2 cellular contexts compared by ENCODE assay signal in the genomic region with DNA sequence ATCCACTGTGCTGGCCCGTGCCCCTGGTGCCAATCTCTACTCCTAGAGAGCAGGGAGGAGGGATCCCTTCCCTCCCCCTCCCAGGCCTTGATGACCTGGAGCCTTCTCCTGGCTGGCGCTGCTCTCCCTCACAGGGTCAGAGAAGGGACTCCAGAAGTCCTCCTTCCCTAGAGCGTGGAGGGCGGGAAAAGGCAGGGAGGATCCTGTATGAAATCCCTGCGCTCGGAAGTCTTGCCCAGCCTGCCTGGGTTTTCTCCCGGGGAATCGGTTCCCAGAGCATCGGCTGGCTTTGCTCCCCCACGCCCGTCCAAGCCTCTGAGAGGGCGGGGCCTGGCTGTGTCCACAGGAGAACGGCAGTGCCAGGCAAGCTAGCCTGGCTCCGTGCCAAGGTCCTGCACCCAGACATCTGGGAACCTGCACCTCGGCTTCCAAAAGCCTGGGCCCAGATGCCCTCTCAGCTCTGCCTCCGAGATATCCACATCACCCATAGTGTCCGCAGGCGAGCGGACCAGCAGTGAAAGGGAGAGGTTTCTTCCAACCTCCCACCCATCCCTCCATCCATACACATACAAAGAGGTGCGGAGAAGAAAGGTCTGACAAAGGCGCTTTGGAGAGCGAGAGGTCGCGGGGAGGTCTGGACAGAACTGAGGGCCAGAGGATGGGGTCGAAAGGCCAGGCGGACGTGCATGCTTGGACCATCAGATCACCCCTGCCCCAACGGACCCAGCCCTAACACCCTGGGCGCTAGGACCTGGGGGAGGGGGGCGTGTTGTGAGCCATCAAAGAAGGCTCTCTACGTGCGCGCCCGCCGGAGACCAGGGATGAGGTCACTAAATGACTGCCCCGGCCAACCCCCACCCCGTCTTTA.
TF ChIP-seq lines count a peak whose summit lies in the region.

No MANE protein-coding gene starts in this region.

TF ChIP-seq in HEK293, 187 proteins besides CTCF, POLR2A, EP300 and RAD21 (continued from another document and continues in another):
- TF ChIP-seq, protein P1, sequence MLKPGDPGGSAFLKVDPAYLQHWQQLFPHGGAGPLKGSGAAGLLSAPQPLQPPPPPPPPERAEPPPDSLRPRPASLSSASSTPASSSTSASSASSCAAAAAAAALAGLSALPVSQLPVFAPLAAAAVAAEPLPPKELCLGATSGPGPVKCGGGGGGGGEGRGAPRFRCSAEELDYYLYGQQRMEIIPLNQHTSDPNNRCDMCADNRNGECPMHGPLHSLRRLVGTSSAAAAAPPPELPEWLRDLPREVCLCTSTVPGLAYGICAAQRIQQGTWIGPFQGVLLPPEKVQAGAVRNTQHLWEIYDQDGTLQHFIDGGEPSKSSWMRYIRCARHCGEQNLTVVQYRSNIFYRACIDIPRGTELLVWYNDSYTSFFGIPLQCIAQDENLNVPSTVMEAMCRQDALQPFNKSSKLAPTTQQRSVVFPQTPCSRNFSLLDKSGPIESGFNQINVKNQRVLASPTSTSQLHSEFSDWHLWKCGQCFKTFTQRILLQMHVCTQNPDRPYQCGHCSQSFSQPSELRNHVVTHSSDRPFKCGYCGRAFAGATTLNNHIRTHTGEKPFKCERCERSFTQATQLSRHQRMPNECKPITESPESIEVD (tag by site-specific recombination; IDR thresholded peaks at IDR 0.05) = no peak
- TF ChIP-seq SP7 (tag by site-specific recombination; IDR thresholded peaks at IDR 0.05) = peak; percentile 66
- TF ChIP-seq, protein P2, sequence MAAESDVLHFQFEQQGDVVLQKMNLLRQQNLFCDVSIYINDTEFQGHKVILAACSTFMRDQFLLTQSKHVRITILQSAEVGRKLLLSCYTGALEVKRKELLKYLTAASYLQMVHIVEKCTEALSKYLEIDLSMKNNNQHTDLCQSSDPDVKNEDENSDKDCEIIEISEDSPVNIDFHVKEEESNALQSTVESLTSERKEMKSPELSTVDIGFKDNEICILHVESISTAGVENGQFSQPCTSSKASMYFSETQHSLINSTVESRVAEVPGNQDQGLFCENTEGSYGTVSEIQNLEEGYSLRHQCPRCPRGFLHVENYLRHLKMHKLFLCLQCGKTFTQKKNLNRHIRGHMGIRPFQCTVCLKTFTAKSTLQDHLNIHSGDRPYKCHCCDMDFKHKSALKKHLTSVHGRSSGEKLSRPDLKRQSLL (tag by site-specific recombination; IDR thresholded peaks at IDR 0.05) = peak; percentile 63; the same call in 1 of the 2 replicates
- TF ChIP-seq SP3 (tag by site-specific recombination; IDR thresholded peaks at IDR 0.05) = peak; percentile 77
- TF ChIP-seq PRDM1 (tag by site-specific recombination; IDR thresholded peaks at IDR 0.05) = peak; percentile 43; the same call in 1 of the 2 replicates
- TF ChIP-seq ZNF600 (tag by site-specific recombination; IDR thresholded peaks at IDR 0.05) = peak; percentile 88
- TF ChIP-seq KLF7 (tag by site-specific recombination; IDR thresholded peaks at IDR 0.05; ENCODE audit: borderline replicate concordance) = peak; percentile 92
- no peak for TF ChIP-seq ZNF274 (IDR thresholded peaks at IDR 0.05; ENCODE audit: low read length)
- TF ChIP-seq ZNF274 (tag by site-specific recombination; IDR thresholded peaks at IDR 0.05; ENCODE audit: borderline replicate concordance) = no peak
- TF ChIP-seq ZBTB8A (tag by site-specific recombination; IDR thresholded peaks at IDR 0.05) = peak; percentile 59
- no peak for TF ChIP-seq ZNF248 (tag by site-specific recombination; IDR thresholded peaks at IDR 0.05)
- no peak for TF ChIP-seq ZNF571 (tag by site-specific recombination; IDR thresholded peaks at IDR 0.05)
- TF ChIP-seq, protein P3, sequence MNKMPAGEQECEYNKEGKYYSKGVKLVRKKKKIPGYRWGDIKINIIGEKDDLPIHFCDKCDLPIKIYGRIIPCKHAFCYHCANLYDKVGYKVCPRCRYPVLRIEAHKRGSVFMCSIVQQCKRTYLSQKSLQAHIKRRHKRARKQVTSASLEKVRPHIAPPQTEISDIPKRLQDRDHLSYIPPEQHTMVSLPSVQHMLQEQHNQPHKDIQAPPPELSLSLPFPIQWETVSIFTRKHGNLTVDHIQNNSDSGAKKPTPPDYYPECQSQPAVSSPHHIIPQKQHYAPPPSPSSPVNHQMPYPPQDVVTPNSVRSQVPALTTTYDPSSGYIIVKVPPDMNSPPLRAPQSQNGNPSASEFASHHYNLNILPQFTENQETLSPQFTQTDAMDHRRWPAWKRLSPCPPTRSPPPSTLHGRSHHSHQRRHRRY (tag by site-specific recombination; IDR thresholded peaks at IDR 0.05) = no peak
- TF ChIP-seq GLI2 (tag by site-specific recombination; IDR thresholded peaks at IDR 0.05; ENCODE audit: borderline replicate concordance, low read depth) = no peak
- 0 out of 2 replicates have a peak, but pooled peaks have one; percentile 15 for TF ChIP-seq YY2 (tag by site-specific recombination; IDR thresholded peaks at IDR 0.05)
- TF ChIP-seq, protein P4, sequence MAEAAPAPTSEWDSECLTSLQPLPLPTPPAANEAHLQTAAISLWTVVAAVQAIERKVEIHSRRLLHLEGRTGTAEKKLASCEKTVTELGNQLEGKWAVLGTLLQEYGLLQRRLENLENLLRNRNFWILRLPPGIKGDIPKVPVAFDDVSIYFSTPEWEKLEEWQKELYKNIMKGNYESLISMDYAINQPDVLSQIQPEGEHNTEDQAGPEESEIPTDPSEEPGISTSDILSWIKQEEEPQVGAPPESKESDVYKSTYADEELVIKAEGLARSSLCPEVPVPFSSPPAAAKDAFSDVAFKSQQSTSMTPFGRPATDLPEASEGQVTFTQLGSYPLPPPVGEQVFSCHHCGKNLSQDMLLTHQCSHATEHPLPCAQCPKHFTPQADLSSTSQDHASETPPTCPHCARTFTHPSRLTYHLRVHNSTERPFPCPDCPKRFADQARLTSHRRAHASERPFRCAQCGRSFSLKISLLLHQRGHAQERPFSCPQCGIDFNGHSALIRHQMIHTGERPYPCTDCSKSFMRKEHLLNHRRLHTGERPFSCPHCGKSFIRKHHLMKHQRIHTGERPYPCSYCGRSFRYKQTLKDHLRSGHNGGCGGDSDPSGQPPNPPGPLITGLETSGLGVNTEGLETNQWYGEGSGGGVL (tag by site-specific recombination; IDR thresholded peaks at IDR 0.05) = peak; percentile 72
- TF ChIP-seq, protein P5, sequence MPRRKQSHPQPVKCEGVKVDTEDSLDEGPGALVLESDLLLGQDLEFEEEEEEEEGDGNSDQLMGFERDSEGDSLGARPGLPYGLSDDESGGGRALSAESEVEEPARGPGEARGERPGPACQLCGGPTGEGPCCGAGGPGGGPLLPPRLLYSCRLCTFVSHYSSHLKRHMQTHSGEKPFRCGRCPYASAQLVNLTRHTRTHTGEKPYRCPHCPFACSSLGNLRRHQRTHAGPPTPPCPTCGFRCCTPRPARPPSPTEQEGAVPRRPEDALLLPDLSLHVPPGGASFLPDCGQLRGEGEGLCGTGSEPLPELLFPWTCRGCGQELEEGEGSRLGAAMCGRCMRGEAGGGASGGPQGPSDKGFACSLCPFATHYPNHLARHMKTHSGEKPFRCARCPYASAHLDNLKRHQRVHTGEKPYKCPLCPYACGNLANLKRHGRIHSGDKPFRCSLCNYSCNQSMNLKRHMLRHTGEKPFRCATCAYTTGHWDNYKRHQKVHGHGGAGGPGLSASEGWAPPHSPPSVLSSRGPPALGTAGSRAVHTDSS (tag by site-specific recombination; IDR thresholded peaks at IDR 0.05) = no peak
- no peak for TF ChIP-seq ZNF140 (tag by site-specific recombination; IDR thresholded peaks at IDR 0.05)
- TF ChIP-seq MYNN (tag by site-specific recombination; IDR thresholded peaks at IDR 0.05; ENCODE audit: borderline replicate concordance) = 0 out of 2 replicates have a peak, but pooled peaks have one; percentile 25

TF ChIP-seq in HepG2, 621 proteins besides CTCF, POLR2A, EP300 and RAD21 (continued from another document):
- TF ChIP-seq SNAPC2 (CRISPR knock-in tag; IDR thresholded peaks at IDR 0.05) (no peak), PHF21A (CRISPR knock-in tag; IDR thresholded peaks at IDR 0.05) (0 out of 2 replicates have a peak, but pooled peaks have one; percentile 21), ZNF317 (CRISPR knock-in tag; IDR thresholded peaks at IDR 0.05) (0 out of 2 replicates have a peak, but pooled peaks have one; percentile 54), ZNF607 (CRISPR knock-in tag; IDR thresholded peaks at IDR 0.05; ENCODE audit: borderline replicate concordance) (peak; percentile 23; the same call in 1 of the 2 replicates), TBL1XR1 (IDR thresholded peaks at IDR 0.05; ENCODE audit: borderline replicate concordance, low read length, partially characterized antibody) (no peak), SAP130 (CRISPR knock-in tag; IDR thresholded peaks at IDR 0.05; ENCODE audit: low read depth) (peak; percentile 52)
- TF ChIP-seq, protein P6, sequence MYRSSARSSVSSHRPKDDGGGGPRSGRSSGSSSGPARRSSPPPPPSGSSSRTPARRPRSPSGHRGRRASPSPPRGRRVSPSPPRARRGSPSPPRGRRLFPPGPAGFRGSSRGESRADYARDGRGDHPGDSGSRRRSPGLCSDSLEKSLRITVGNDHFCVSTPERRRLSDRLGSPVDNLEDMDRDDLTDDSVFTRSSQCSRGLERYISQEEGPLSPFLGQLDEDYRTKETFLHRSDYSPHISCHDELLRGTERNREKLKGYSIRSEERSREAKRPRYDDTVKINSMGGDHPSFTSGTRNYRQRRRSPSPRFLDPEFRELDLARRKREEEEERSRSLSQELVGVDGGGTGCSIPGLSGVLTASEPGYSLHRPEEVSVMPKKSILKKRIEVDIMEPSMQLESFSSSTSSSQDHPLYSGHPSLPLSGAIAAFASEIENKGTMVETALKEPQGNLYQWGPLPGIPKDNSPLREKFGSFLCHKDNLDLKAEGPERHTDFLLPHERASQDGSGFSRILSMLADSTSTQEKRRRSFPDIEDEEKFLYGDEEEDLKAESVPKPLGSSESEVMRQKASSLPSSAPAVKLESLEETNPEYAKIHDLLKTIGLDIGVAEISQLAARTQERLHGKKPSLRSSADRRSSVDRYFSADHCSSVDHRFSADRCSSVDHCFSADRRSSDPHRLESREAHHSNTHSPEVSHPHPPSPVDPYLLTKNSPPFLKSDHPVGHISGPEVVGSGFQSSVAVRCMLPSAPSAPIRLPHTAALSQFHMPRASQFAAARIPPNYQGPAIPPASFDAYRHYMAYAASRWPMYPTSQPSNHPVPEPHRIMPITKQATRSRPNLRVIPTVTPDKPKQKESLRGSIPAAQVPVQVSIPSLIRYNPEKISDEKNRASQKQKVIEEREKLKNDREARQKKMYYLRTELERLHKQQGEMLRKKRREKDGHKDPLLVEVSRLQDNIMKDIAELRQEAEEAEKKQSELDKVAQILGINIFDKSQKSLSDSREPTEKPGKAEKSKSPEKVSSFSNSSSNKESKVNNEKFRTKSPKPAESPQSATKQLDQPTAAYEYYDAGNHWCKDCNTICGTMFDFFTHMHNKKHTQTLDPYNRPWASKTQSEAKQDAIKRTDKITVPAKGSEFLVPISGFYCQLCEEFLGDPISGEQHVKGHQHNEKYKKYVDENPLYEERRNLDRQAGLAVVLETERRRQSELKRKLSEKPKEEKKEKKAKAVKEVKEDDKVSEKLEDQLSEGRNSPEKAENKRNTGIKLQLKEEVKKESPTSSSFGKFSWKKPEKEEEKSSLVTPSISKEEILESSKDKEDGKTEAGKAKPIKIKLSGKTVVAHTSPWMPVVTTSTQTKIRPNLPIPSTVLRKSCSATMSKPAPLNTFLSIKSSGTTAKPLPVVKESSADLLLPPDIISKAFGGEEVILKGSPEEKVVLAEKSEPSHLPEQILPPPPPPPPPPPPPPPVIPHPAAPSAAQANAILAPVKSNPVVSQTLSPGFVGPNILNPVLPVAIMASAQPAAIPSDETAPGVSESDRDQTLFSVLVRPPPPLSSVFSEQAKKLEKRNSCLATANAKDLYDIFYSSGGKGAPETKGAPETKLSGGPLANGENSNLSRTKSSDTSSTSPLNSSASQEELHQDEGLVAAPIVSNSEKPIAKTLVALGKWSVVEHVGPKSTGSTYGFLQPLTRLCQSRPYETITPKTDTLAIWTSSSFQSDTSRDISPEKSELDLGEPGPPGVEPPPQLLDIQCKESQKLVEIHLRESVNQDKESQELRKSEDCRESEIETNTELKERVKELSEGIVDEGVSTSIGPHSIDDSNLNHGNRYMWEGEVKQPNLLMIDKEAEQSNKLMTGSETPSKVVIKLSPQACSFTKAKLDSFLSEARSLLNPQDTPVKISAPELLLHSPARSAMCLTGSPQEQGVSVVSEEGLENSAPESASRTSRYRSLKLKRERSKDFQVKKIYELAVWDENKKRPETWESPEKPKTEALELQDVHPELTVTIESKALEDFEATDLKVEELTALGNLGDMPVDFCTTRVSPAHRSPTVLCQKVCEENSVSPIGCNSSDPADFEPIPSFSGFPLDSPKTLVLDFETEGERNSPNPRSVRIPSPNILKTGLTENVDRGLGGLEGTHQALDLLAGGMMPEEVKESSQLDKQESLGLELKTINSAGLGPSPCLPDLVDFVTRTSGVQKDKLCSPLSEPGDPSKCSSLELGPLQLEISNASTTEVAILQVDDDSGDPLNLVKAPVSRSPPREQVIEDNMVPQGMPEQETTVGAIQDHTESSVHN (CRISPR knock-in tag; IDR thresholded peaks at IDR 0.05) = 0 out of 2 replicates have a peak, but pooled peaks have one; percentile 29
- TF ChIP-seq, protein P7, sequence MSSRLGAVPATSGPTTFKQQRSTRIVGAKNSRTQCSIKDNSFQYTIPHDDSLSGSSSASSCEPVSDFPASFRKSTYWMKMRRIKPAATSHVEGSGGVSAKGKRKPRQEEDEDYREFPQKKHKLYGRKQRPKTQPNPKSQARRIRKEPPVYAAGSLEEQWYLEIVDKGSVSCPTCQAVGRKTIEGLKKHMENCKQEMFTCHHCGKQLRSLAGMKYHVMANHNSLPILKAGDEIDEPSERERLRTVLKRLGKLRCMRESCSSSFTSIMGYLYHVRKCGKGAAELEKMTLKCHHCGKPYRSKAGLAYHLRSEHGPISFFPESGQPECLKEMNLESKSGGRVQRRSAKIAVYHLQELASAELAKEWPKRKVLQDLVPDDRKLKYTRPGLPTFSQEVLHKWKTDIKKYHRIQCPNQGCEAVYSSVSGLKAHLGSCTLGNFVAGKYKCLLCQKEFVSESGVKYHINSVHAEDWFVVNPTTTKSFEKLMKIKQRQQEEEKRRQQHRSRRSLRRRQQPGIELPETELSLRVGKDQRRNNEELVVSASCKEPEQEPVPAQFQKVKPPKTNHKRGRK (CRISPR knock-in tag; IDR thresholded peaks at IDR 0.05) = no peak
- TF ChIP-seq, protein P8, sequence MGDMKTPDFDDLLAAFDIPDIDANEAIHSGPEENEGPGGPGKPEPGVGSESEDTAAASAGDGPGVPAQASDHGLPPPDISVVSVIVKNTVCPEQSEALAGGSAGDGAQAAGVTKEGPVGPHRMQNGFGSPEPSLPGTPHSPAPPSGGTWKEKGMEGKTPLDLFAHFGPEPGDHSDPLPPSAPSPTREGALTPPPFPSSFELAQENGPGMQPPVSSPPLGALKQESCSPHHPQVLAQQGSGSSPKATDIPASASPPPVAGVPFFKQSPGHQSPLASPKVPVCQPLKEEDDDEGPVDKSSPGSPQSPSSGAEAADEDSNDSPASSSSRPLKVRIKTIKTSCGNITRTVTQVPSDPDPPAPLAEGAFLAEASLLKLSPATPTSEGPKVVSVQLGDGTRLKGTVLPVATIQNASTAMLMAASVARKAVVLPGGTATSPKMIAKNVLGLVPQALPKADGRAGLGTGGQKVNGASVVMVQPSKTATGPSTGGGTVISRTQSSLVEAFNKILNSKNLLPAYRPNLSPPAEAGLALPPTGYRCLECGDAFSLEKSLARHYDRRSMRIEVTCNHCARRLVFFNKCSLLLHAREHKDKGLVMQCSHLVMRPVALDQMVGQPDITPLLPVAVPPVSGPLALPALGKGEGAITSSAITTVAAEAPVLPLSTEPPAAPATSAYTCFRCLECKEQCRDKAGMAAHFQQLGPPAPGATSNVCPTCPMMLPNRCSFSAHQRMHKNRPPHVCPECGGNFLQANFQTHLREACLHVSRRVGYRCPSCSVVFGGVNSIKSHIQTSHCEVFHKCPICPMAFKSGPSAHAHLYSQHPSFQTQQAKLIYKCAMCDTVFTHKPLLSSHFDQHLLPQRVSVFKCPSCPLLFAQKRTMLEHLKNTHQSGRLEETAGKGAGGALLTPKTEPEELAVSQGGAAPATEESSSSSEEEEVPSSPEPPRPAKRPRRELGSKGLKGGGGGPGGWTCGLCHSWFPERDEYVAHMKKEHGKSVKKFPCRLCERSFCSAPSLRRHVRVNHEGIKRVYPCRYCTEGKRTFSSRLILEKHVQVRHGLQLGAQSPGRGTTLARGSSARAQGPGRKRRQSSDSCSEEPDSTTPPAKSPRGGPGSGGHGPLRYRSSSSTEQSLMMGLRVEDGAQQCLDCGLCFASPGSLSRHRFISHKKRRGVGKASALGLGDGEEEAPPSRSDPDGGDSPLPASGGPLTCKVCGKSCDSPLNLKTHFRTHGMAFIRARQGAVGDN (CRISPR knock-in tag; IDR thresholded peaks at IDR 0.05) = peak; percentile 36
